In genomic region chr20:62226707-62227590, GRCh38 we compare ENCODE assay signal across 1 cellular context.
TF ChIP-seq lines count a peak whose summit lies in the region.

No MANE protein-coding gene starts in this region.

TF ChIP-seq in H1, 55 proteins besides CTCF, POLR2A, EP300 and RAD21:
- TF ChIP-seq PHF8 (conservative IDR thresholded peaks at IDR 0.05; ENCODE audit: low read depth, low read length) = no peak
- no peak for TF ChIP-seq ASH2L (IDR thresholded peaks at IDR 0.05; ENCODE audit: low read length)
- TF ChIP-seq CBX8 (IDR thresholded peaks at IDR 0.05; ENCODE audit: borderline replicate concordance, low read depth, low read length) = no peak
- no peak for TF ChIP-seq SIRT6 (IDR thresholded peaks at IDR 0.05; ENCODE audit: low read length)
- no peak for TF ChIP-seq ATF2 (IDR thresholded peaks at IDR 0.05; ENCODE audit: low read length)
